ENCODE assay signal across 8 cellular contexts in genomic region chr4:81466841-81467671, GRCh38. TPM values are rescaled to one million over a fixed set of nuclear protein-coding genes. Genes with fewer than 3 reads are reported as not detected.
DNase-seq lines count a peak whose midpoint lies in the region; ATAC-seq and TF ChIP-seq lines count a peak whose summit lies in the region.

No MANE protein-coding gene starts in this region.

- DNase-seq in LoVo (ENCODE audit: low spot score) = peak; percentile 75
- DNase-seq in SJCRH30 = peak; percentile 63 to 88
- peak; percentile 60 for DNase-seq in activated naive CD8-positive, alpha-beta T cell treated with anti-CD3 and anti-CD28 coated beads, Interleukin-2, amount 50 U/mL, for 16 hours (ENCODE audit: low read depth, low spot score)
- peak; percentile 73 for DNase-seq in right atrium auricular region (ENCODE audit: low spot score)
- peak; percentile 22 to 39 for DNase-seq in gastrocnemius medialis

- H3K27me3 ChIP-seq in DOHH2 (ENCODE audit: control insufficient read depth, low read length) (no peaks in the 10 kb centered on the region), SJCRH30 (peaks cover 15% of the 10 kb centered on the region; the same call in 1 of the 2 replicates), right atrium auricular region (no peaks in the 10 kb centered on the region), gastrocnemius medialis (no peaks in the 10 kb centered on the region)

- in situ Hi-C loops in gastrocnemius medialis (cut with MboI; ENCODE audit: low sequenced_read_pairs in 4 of 4) = loop anchor here (5.0 to 25.0 kb wide), 5 partner anchors 368 to 820 kb away; no protein-coding TSS in a partner anchor

- 0 out of 2 replicates have a peak overlapping the region, but pooled peaks have one; percentile 0 for H3K4me2 ChIP-seq in DOHH2 (ENCODE audit: low read length)

- ATAC-seq in gastrocnemius medialis = no peak
- no peak for ATAC-seq in HG03095 (IDR thresholded peaks at IDR 0.05; ENCODE audit: unreplicated experiment)
- ATAC-seq in HG03439 (IDR thresholded peaks at IDR 0.05; ENCODE audit: unreplicated experiment) = no peak

- intact Hi-C loops in gastrocnemius medialis (cut with DNase I; ENCODE audit: low total_unique reads) = loop anchor here (1.0 to 2.0 kb wide), 2 partner anchors 377 to 802 kb away; no protein-coding TSS in a partner anchor

- H3K27ac ChIP-seq in DOHH2 (ENCODE audit: low read depth, low read length) (no peak overlapping the region), SJCRH30 (no peak overlapping the region), right atrium auricular region (no peak overlapping the region), gastrocnemius medialis (no peak overlapping the region)

- H3K36me3 ChIP-seq in DOHH2 (ENCODE audit: control insufficient read depth, low read length) (peaks cover 17% of the 10 kb centered on the region), SJCRH30 (no peaks in the 10 kb centered on the region), right atrium auricular region (no peaks in the 10 kb centered on the region), gastrocnemius medialis (no peaks in the 10 kb centered on the region)

- H3F3A ChIP-seq in DOHH2 (ENCODE audit: control insufficient read depth, insufficient read depth) = peaks cover 4% of the 10 kb centered on the region; the same call in 1 of the 2 replicates

- peaks cover 19% of the 10 kb centered on the region for H4K20me1 ChIP-seq in DOHH2 (ENCODE audit: control insufficient read depth, insufficient read depth, low read depth, low read length)

- peaks cover 21% of the 10 kb centered on the region for H3K4me1 ChIP-seq in DOHH2 (ENCODE audit: control insufficient read depth, low read length)
- peaks cover 3% of the 10 kb centered on the region; the same call in 1 of the 2 replicates for H3K4me1 ChIP-seq in SJCRH30
- H3K4me1 ChIP-seq in right atrium auricular region = peaks cover 0 to 21% of the 10 kb centered on the region in 2 donors
- H3K4me1 ChIP-seq in gastrocnemius medialis = peaks cover 3 to 17% of the 10 kb centered on the region in 2 donors

- TF ChIP-seq CTCF in DOHH2 (IDR thresholded peaks at IDR 0.05; ENCODE audit: low read depth, low read length, poor library complexity, severe bottlenecking) = peak; percentile 95
- TF ChIP-seq CTCF in right atrium auricular region (IDR thresholded peaks at IDR 0.05) = peak; percentile 89 to 93
- peak; percentile 83 to 92 (median 90) for TF ChIP-seq CTCF in gastrocnemius medialis (IDR thresholded peaks at IDR 0.05 in 4 of 5, conservative IDR thresholded peaks at IDR 0.05 in 1 of 5)

- H3K4me3 ChIP-seq in DOHH2 (ENCODE audit: low read length) (no peak overlapping the region), SJCRH30 (no peak overlapping the region), right atrium auricular region (no peak overlapping the region), gastrocnemius medialis (no peak overlapping the region)

- H3K9me3 ChIP-seq in DOHH2 (ENCODE audit: control insufficient read depth, insufficient read depth, low read length) = no peaks in the 10 kb centered on the region
- H3K9me3 ChIP-seq in SJCRH30 (replicated peaks) = no peaks in the 10 kb centered on the region
- H3K9me3 ChIP-seq in right atrium auricular region = no peaks in the 10 kb centered on the region
- no peaks in the 10 kb centered on the region for H3K9me3 ChIP-seq in gastrocnemius medialis

- no peak for TF ChIP-seq POLR2A in gastrocnemius medialis (IDR thresholded peaks at IDR 0.05)

- H3K9me2 ChIP-seq in DOHH2 (replicated peaks; ENCODE audit: control insufficient read depth, low read length) = no peaks in the 10 kb centered on the region

- H3K79me2 ChIP-seq in DOHH2 (ENCODE audit: control insufficient read depth, low read length) = peaks cover 96% of the 10 kb centered on the region

RNA-seq across cellular contexts. Expression of gene RASGEF1B, which starts 4.7 kb away (rescaled TPM):
- 0.10 and 0.28 TPM in 2 replicates for total RNA-seq in SJCRH30 (2014; rRNA removed; shearing (Covaris generic))
- 1 to 10 TPM; 6.3 to 8.5 TPM for total RNA-seq in right atrium auricular region
- total RNA-seq in gastrocnemius medialis = 1 to 10 TPM; 1.9 to 6.0 (median 5.2) TPM
